ENCODE assay signal across 8 cellular contexts in genomic region chr15:84657748-84658079, GRCh38. TPM values are rescaled to one million over a fixed set of nuclear protein-coding genes. Genes with fewer than 3 reads are reported as not detected.
A peak's percentile ranks its signal among the peaks of the same experiment; 100 is the strongest.
DNase-seq lines count a peak whose midpoint lies in the region; ATAC-seq and TF ChIP-seq lines count a peak whose summit lies in the region.

No MANE protein-coding gene starts in this region.

- H3K27me3 ChIP-seq in mammary epithelial cell (ENCODE audit: insufficient read depth, low read length) = no peaks in the 10 kb centered on the region

- peaks cover 14% of the 10 kb centered on the region for H3K79me2 ChIP-seq in mammary epithelial cell (ENCODE audit: insufficient read depth, low read length)

- H3K36me3 ChIP-seq in mammary epithelial cell (ENCODE audit: insufficient read depth, low read length) = no peaks in the 10 kb centered on the region
- no peaks in the 10 kb centered on the region for H3K36me3 ChIP-seq in mucosa of descending colon (ENCODE audit: low read depth)

- no peak for ATAC-seq in stimulated activated naive CD8-positive, alpha-beta T cell treated with anti-CD3 and anti-CD28 coated beads, Interleukin-15, Interleukin-2, amounts not matched to agents 100 U/mL and 50 U/mL, for 24 hours
- no peak for ATAC-seq in mucosa of descending colon
- ATAC-seq in GM21367 (IDR thresholded peaks at IDR 0.05; ENCODE audit: unreplicated experiment) = no peak

- intact Hi-C loops in mammary epithelial cell (cut with micrococcal nuclease) = loop anchor here (1.0 kb wide), 1 partner anchor 69 kb away; no protein-coding TSS in a partner anchor
- intact Hi-C loops in mucosa of descending colon (cut with DNase I, micrococcal nuclease) = no loop called here

- CTCF ChIA-PET in mammary epithelial cell (lab: Charles Lee; ENCODE audit: low non-redundant PET) = no interaction called here

- H3K27me3 Mint-ChIP-seq in stimulated activated naive CD8-positive, alpha-beta T cell treated with anti-CD3 and anti-CD28 coated beads, Interleukin-15, Interleukin-2, amounts not matched to agents 100 ng/mL and 50 ng/mL, for 24 hours = no peaks in the 10 kb centered on the region

- no TSS peak for BruUV-seq in mammary epithelial cell (replicated peaks; lab: Mats Ljungman, UMichigan)

- dilution Hi-C loops in mammary epithelial cell (cut with HindIII; ENCODE audit: low sequenced_read_pairs) = no loop called here

- H3K9me3 Mint-ChIP-seq in stimulated activated naive CD8-positive, alpha-beta T cell treated with anti-CD3 and anti-CD28 coated beads, Interleukin-15, Interleukin-2, amounts not matched to agents 100 ng/mL and 50 ng/mL, for 24 hours = no peaks in the 10 kb centered on the region

- peaks cover 44% of the 10 kb centered on the region for H3K4me1 Mint-ChIP-seq in stimulated activated naive CD8-positive, alpha-beta T cell treated with anti-CD3 and anti-CD28 coated beads, Interleukin-15, Interleukin-2, amounts not matched to agents 100 ng/mL and 50 ng/mL, for 24 hours (ENCODE audit: low read depth)

- H3K27ac Mint-ChIP-seq in stimulated activated naive CD8-positive, alpha-beta T cell treated with anti-CD3 and anti-CD28 coated beads, Interleukin-15, Interleukin-2, amounts not matched to agents 100 ng/mL and 50 ng/mL, for 24 hours = peak overlapping the region; percentile 40

- DNase-seq in stimulated activated naive CD8-positive, alpha-beta T cell treated with anti-CD3 and anti-CD28 coated beads, Interleukin-15, Interleukin-2, amounts not matched to agents 100 U/mL and 50 U/mL, for 24 hours = no peak
- DNase-seq in mammary epithelial cell (no peak), mucosa of descending colon (peak in 1 of 3 donors; percentile 16), ureter (ENCODE audit: low spot score) (no peak), erythroblast (lab: John Stamatoyannopoulos, UW) (no peak), NCI-H446 (lab: John Stamatoyannopoulos, UW) (no peak)

- no peak for TF ChIP-seq POLR2A in erythroblast (IDR thresholded peaks at IDR 0.05; ENCODE audit: low read length)

- peak overlapping the region; percentile 69 for H3K4me3 Mint-ChIP-seq in stimulated activated naive CD8-positive, alpha-beta T cell treated with anti-CD3 and anti-CD28 coated beads, Interleukin-15, Interleukin-2, amounts not matched to agents 100 ng/mL and 50 ng/mL, for 24 hours

- no peak overlapping the region for H3K27ac ChIP-seq in mammary epithelial cell (ENCODE audit: insufficient read depth, low read depth, low read length)

- peak overlapping the region; percentile 92 for H3K4me2 ChIP-seq in mammary epithelial cell (ENCODE audit: insufficient read depth, low read depth, low read length)

- peaks cover 20% of the 10 kb centered on the region for H3K4me1 ChIP-seq in mammary epithelial cell (ENCODE audit: insufficient read depth, low read length)
- H3K4me1 ChIP-seq in mucosa of descending colon (ENCODE audit: low read depth) = peaks cover 15% of the 10 kb centered on the region

- in situ Hi-C loops in mammary epithelial cell (cut with MboI; ENCODE audit: low sequenced_read_pairs in 2 of 2) = loop anchor here in 1 of 2 donors (10.0 kb wide), 2 partner anchors 87 to 267 kb away; partner anchors contain the start of gene ZNF592

- H3K36me3 Mint-ChIP-seq in stimulated activated naive CD8-positive, alpha-beta T cell treated with anti-CD3 and anti-CD28 coated beads, Interleukin-15, Interleukin-2, amounts not matched to agents 100 ng/mL and 50 ng/mL, for 24 hours (ENCODE audit: low read depth) = no peaks in the 10 kb centered on the region

- peak overlapping the region; percentile 40 to 57 (median 56) for H3K4me3 ChIP-seq in mammary epithelial cell (replicated peaks in 1 of 3; ENCODE audit: insufficient read depth in 1 of 3, low read depth in 2 of 3, low read length in 3 of 3)
- peak overlapping the region; percentile 13 for H3K4me3 ChIP-seq in mucosa of descending colon

- H3K9ac ChIP-seq in mammary epithelial cell (ENCODE audit: insufficient read depth, low read length) = no peak overlapping the region

- TF ChIP-seq CTCF in mammary epithelial cell (conservative IDR thresholded peaks at IDR 0.05 in 1 of 2, IDR thresholded peaks at IDR 0.05 in 1 of 2; ENCODE audit: extremely low read depth in 1 of 2, insufficient read depth in 1 of 2, low read depth in 1 of 2, low read length in 2 of 2) (no peak), mucosa of descending colon (IDR thresholded peaks at IDR 0.05) (no peak)

- H3K9me3 ChIP-seq in mammary epithelial cell (replicated peaks; ENCODE audit: insufficient read depth, low read length) (no peaks in the 10 kb centered on the region), mucosa of descending colon (no peaks in the 10 kb centered on the region)

- 34% methylated on average over 8 of the region's 17 CpGs for WGBS in mammary epithelial cell (ENCODE audit: low coverage, missing lambda C conversion rate)

- no peaks in the 10 kb centered on the region for H4K20me1 ChIP-seq in mammary epithelial cell (ENCODE audit: insufficient read depth, low read length)

- H2AFZ ChIP-seq in mammary epithelial cell (ENCODE audit: low read depth, low read length) = peak overlapping the region; percentile 81

RNA-seq across cellular contexts. Expression of gene NMB, which starts 0.3 kb away (rescaled TPM):
- total RNA-seq in mammary epithelial cell (1 to 10 TPM; 1.0 to 3.7 TPM), mucosa of descending colon (1 to 10 TPM; 1.5 to 4.0 (median 3.9) TPM), ureter (9.1 TPM)
- 4.0 TPM for polyA plus RNA-seq in mammary epithelial cell
- polyA minus RNA-seq in mammary epithelial cell = not detected

RNA-seq across cellular contexts. Expression of gene WDR73, which starts 3.6 kb away (rescaled TPM):
- total RNA-seq in mammary epithelial cell (10 to 100 TPM; 23.0 to 28.1 TPM), mucosa of descending colon (10 to 100 TPM; 18.2 to 27.1 (median 24.9) TPM), ureter (48.2 TPM)
- polyA plus RNA-seq in mammary epithelial cell = 20.7 TPM
- polyA minus RNA-seq in mammary epithelial cell = 13.7 TPM

RNA-seq across cellular contexts. Expression of gene ZSCAN2, which starts 56.9 kb away (rescaled TPM):
- total RNA-seq in mammary epithelial cell (1 to 10 TPM; 5.0 to 6.3 TPM), mucosa of descending colon (1 to 10 TPM; 8.6 to 9.4 (median 9.4) TPM), ureter (9.0 TPM)
- 4.2 TPM for polyA plus RNA-seq in mammary epithelial cell
- polyA minus RNA-seq in mammary epithelial cell = 4.0 TPM

RNA-seq across cellular contexts. Expression of gene SEC11A, which starts 58.2 kb away (rescaled TPM):
- total RNA-seq in mammary epithelial cell (100 to 1,000 TPM; 130 to 146 TPM), mucosa of descending colon (100 to 1,000 TPM; 112 to 143 (median 119) TPM), ureter (130 TPM)
- 107 TPM for polyA plus RNA-seq in mammary epithelial cell
- 39.0 TPM for polyA minus RNA-seq in mammary epithelial cell
